ENCODE assay signal across 30 cellular contexts in genomic region chr1:90104941-90105593, GRCh38.
"Had no signal": no experiment of that assay in that cellular context is flagged by ENCODE, and none has a peak within 500 bp of the region (broad histone marks: within the 10 kb centered on the region; RNA-seq: fewer than 3 reads in every experiment).

No MANE protein-coding gene starts in this region.

- DNase-seq: activated CD4-positive, alpha-beta T cell treated with anti-CD3 and anti-CD28 coated beads for 48 hours; activated CD4-positive, alpha-beta T cell treated with anti-CD3 and anti-CD28 coated beads, Interleukin-2, amount 50 U/mL, for 4 hours; activated CD4-positive, CD25-positive, alpha-beta regulatory T cell treated with anti-CD3 and anti-CD28 coated beads, Interleukin-2, amount 50 U/mL, for 72 hours; activated CD8-positive, alpha-beta T cell treated with anti-CD3 and anti-CD28 coated beads, Interleukin-2, amount 10 ng/mL, durations not matched to agents 7 days and 5 days; activated effector memory CD4-positive, alpha-beta T cell treated with anti-CD3 and anti-CD28 coated beads, Interleukin-2, amount 50 U/mL, for 16 hours; activated naive CD4-positive, alpha-beta T cell treated with Interleukin-2 at 50 U/mL for 16 hours; activated naive CD8-positive, alpha-beta T cell treated with anti-CD3 and anti-CD28 coated beads, Interleukin-2, amount 50 U/mL, for 24 hours; activated T-cell treated with anti-CD3 and anti-CD28 coated beads, Interleukin-2, amount 50 U/mL, for 24 hours; amniotic stem cell; body of pancreas; MG63; MV-4-11; NCI-H1092 treated with DMSO at 0.1 percent for 48 hours; NCI-H1417 treated with DMSO at 0.1 percent for 48 hours; NCI-H1694; NCI-H2029; NCI-H2107; NCI-H2171 treated with DMSO at 0.1 percent for 48 hours; NCI-H510A treated with DMSO at 0.1 percent for 48 hours; NCI-H69; NK-92 treated with Interleukin-12 subunit alpha and Interleukin-12 subunit beta, amount 100 ng/mL, for 24 hours; OCI-M1; RPMI8226; SW 1271 had no signal

- H3K9ac ChIP-seq: KMS-11 had no signal

- H3K4me2 ChIP-seq: KMS-11 had no signal

- H3K4me1 ChIP-seq: ascending aorta, body of pancreas had no signal

- H3K4me3 Mint-ChIP-seq: activated CD8-positive, alpha-beta T cell treated with anti-CD3 and anti-CD28 coated beads, Interleukin-2, amount 10 ng/mL, durations not matched to agents 7 days and 5 days; activated naive CD8-positive, alpha-beta T cell treated with anti-CD3 and anti-CD28 coated beads, Interleukin-2, amount 50 U/mL, for 24 hours; activated T-cell treated with anti-CD3 and anti-CD28 coated beads, Interleukin-2, amount 50 U/mL, for 24 hours had no signal

- H3K27ac Mint-ChIP-seq: activated CD8-positive, alpha-beta T cell treated with anti-CD3 and anti-CD28 coated beads, Interleukin-2, amount 10 ng/mL, durations not matched to agents 7 days and 5 days; activated naive CD4-positive, alpha-beta T cell treated with anti-CD3 and anti-CD28 coated beads, Interleukin-2, amount 50 U/mL, for 72 hours; activated naive CD8-positive, alpha-beta T cell treated with anti-CD3 and anti-CD28 coated beads, Interleukin-2, amount 50 U/mL, for 24 hours; activated T-cell treated with anti-CD3 and anti-CD28 coated beads, Interleukin-2, amount 50 U/mL, for 24 hours had no signal

- H3K4me3 ChIP-seq: ascending aorta, body of pancreas, MG63 had no signal

- H3K9me3 Mint-ChIP-seq: activated naive CD4-positive, alpha-beta T cell treated with anti-CD3 and anti-CD28 coated beads, Interleukin-2, amount 50 U/mL, for 72 hours; activated naive CD8-positive, alpha-beta T cell treated with anti-CD3 and anti-CD28 coated beads, Interleukin-2, amount 50 U/mL, for 24 hours; activated T-cell treated with anti-CD3 and anti-CD28 coated beads, Interleukin-2, amount 50 U/mL, for 24 hours had no signal

- ATAC-seq: activated CD8-positive, alpha-beta T cell treated with anti-CD3 and anti-CD28 coated beads, Interleukin-2, amount 10 ng/mL, durations not matched to agents 7 days and 5 days; activated naive CD4-positive, alpha-beta T cell treated with anti-CD3 and anti-CD28 coated beads, Interleukin-2, amount 50 U/mL, for 72 hours; activated naive CD8-positive, alpha-beta T cell treated with anti-CD3 and anti-CD28 coated beads, Interleukin-2, amount 50 U/mL, for 24 hours; body of pancreas; Panc1; Right ventricle myocardium inferior; SK-N-SH treated with all-trans-retinoic acid at 6 μM for 48 hours had no signal

- H3K36me3 ChIP-seq: ascending aorta, MG63 had no signal

- H3K4me1 Mint-ChIP-seq: activated naive CD8-positive, alpha-beta T cell treated with anti-CD3 and anti-CD28 coated beads, Interleukin-2, amount 50 U/mL, for 24 hours had no signal

- H3K27ac ChIP-seq: ascending aorta, body of pancreas, KMS-11 had no signal

- H3K36me3 Mint-ChIP-seq: activated naive CD4-positive, alpha-beta T cell treated with anti-CD3 and anti-CD28 coated beads, Interleukin-2, amount 50 U/mL, for 72 hours had no signal

- H3K9me3 ChIP-seq: ascending aorta, body of pancreas, MG63 had no signal

- H3K27me3 ChIP-seq: ascending aorta, body of pancreas had no signal
